ENCODE assay signal across 8 cellular contexts in genomic region chr9:129383005-129383414, GRCh38.
A peak's percentile ranks its signal among the peaks of the same experiment; 100 is the strongest.
DNase-seq lines count a peak whose midpoint lies in the region; ATAC-seq and TF ChIP-seq lines count a peak whose summit lies in the region.

No MANE protein-coding gene starts in this region.

- no peak for ATAC-seq in GM21723 (IDR thresholded peaks at IDR 0.05; ENCODE audit: unreplicated experiment)

- no TSS peak for BruUV-seq in MCF 10A (replicated peaks; lab: Mats Ljungman, UMichigan)

- no peak for TF ChIP-seq EP300 in stomach (IDR thresholded peaks at IDR 0.05)

- H3K27ac Mint-ChIP-seq in MCF 10A (ENCODE audit: low read depth, unreplicated experiment), result no peak overlapping the region

- peak overlapping the region; percentile 36 for H3K4me3 ChIP-seq in kidney epithelial cell (ENCODE audit: low read depth, low read length)
- peak overlapping the region; percentile 46 to 64 (median 54) for H3K4me3 ChIP-seq in stomach

- no peaks in the 10 kb centered on the region for H3K36me3 ChIP-seq in kidney epithelial cell (ENCODE audit: control insufficient read depth, insufficient read depth, low read length)
- H3K36me3 ChIP-seq in stomach, result no peaks in the 10 kb centered on the region

- peaks cover 6% of the 10 kb centered on the region for H3K4me1 Mint-ChIP-seq in MCF 10A (ENCODE audit: insufficient read depth, unreplicated experiment)

- peak overlapping the region; percentile 98 for H3K27ac ChIP-seq in C4-2B
- H3K27ac ChIP-seq in stomach, result peak overlapping the region; percentile 93 to 96 (median 96)

- 3 to 7% (median 5%) methylated on average over 13 to 14 of the region's 14 CpGs for WGBS in stomach, 5 donors

- peak overlapping the region; percentile 53 for H3K4me3 Mint-ChIP-seq in MCF 10A (ENCODE audit: unreplicated experiment)

- TF ChIP-seq CTCF in C4-2B (conservative IDR thresholded peaks at IDR 0.05) (no peak), MCF 10A (IDR thresholded peaks at IDR 0.05; ENCODE audit: unreplicated experiment) (no peak), kidney epithelial cell (IDR thresholded peaks at IDR 0.05; ENCODE audit: insufficient read depth, low read length, poor library complexity, severe bottlenecking) (no peak), stomach (IDR thresholded peaks at IDR 0.05) (no peak)

- no peaks in the 10 kb centered on the region for H3K27me3 Mint-ChIP-seq in MCF 10A (ENCODE audit: insufficient read depth, unreplicated experiment)

- H3K9me3 ChIP-seq in stomach, result no peaks in the 10 kb centered on the region

- CTCF ChIA-PET in MCF 10A (lab: Yijun Ruan, JAX), result interaction anchor here (0.6 to 1.9 kb wide), 15 partner anchors 49 to 462 kb away, joined by 3 to 7 read pairs (median 3); partner anchors contain the start of gene PHYHD1

- POLR2A ChIA-PET in MCF 10A (lab: Yijun Ruan, JAX), result interaction anchor here (1.2 to 2.3 kb wide), 6 partner anchors 26 to 243 kb away, joined by 4 to 11 read pairs (median 6); no protein-coding TSS in a partner anchor

- no peaks in the 10 kb centered on the region for H3K36me3 Mint-ChIP-seq in MCF 10A (ENCODE audit: insufficient read depth, unreplicated experiment)

- intact Hi-C loops in MCF 10A (cut with micrococcal nuclease) (loop anchor here (2.0 kb wide), 1 partner anchor 208 kb away; no protein-coding TSS in a partner anchor), stomach (cut with DNase I; ENCODE audit: low total_unique reads) (no loop called here)

- H3K9me3 Mint-ChIP-seq in MCF 10A (ENCODE audit: unreplicated experiment), result no peaks in the 10 kb centered on the region

- DNase-seq in LoVo (ENCODE audit: low spot score) (peak; percentile 54), MCF 10A (ENCODE audit: unreplicated experiment) (no peak), kidney epithelial cell (ENCODE audit: low read depth) (no peak), stomach (peak; percentile 92), cerebellar nuclear complex (lab: John Stamatoyannopoulos, UW) (no peak)
- no peak for DNase-seq in stimulated activated naive CD4-positive, alpha-beta T cell treated with Interleukin-2 at 50 U/mL for 16 hours (lab: John Stamatoyannopoulos, UW)

- H3K4me1 ChIP-seq in stomach, result peaks cover 13 to 26% (median 22%) of the 10 kb centered on the region in 4 donors

- no peak for TF ChIP-seq POLR2A in stomach (IDR thresholded peaks at IDR 0.05)

- H3K27me3 ChIP-seq in kidney epithelial cell (ENCODE audit: control insufficient read depth, insufficient read depth, low read length) (peaks cover 6% of the 10 kb centered on the region), stomach (no peaks in the 10 kb centered on the region)

Comparison
In these comparisons a context has a peak if more than half of its experiments do, and no peak if none do; other contexts are left out.
1. DNase-seq: peak in LoVo (single experiment) and stomach (single experiment); none in MCF 10A (single experiment), kidney epithelial cell (single experiment), stimulated activated naive CD4-positive, alpha-beta T cell treated with Interleukin-2 at 50 U/mL for 16 hours (single experiment) and cerebellar nuclear complex (0 of 2).